Comparison of ENCODE assay signal across 9 cellular contexts in the genomic region with DNA sequence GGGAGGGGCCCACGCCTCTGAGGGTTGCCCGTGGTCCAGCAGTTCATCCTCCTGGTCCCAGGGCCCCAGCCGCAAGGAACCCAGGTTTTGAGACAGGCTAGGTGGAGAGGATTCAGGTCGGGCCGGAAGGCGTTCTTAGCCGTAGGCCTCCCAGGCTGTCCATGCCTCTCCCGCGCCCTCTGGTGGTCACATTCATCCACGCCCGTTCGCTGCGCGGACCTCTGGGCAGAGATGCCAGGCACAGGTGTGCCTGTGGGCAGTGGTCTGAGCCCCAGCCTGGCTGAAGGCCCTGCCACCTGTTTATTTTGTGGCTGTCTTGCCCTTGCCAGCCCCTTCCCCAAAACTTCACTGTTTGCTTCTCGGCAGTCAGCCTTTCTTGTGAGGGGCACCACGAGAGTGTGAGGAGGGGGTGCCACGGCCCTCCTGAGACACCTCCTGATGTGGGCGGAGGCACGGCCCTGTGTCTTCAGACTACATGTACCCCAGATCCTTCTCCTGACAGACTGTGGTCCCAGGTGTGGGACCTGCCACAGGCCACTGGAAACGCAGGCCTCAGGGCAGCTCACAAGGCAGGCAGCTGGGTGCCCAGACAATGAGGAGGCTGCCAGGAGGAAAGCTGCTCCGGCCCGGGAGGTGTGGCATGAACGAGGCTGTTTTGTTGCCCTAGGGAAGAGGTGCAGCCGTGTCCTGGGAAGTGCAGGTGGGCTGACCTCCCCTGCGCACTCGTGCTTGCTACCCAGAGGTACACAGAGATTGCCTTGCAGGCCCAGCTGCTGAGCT. TPM values are rescaled to one million over a fixed set of nuclear protein-coding genes. Genes with fewer than 3 reads are reported as not detected.
A peak's percentile ranks its signal among the peaks of the same experiment; 100 is the strongest.
DNase-seq lines count a peak whose midpoint lies in the region; ATAC-seq, FAIRE-seq and TF ChIP-seq lines count a peak whose summit lies in the region.
"Had no signal": no experiment of that assay in that cellular context is flagged by ENCODE, and none has a peak within 500 bp of the region (broad histone marks: within the 10 kb centered on the region; RNA-seq: fewer than 3 reads in every experiment).

No MANE protein-coding gene starts in this region.

- no peaks in the 10 kb centered on the region for H3K9me3 Mint-ChIP-seq in activated B cell treated with CpG ODN at 0.5 μM for 24 hours

- H3K9me3 ChIP-seq in kidney (ENCODE audit: control insufficient read depth in 1 of 2, low read length in 2 of 2) = no peaks in the 10 kb centered on the region

- H3K36me3 ChIP-seq in kidney (ENCODE audit: control insufficient read depth in 1 of 2, insufficient read depth in 2 of 2, low read length in 2 of 2) = peaks cover 3 to 11% of the 10 kb centered on the region in 2 donors

- no peak overlapping the region for H3K27ac ChIP-seq in kidney (ENCODE audit: low read depth in 2 of 2, low read length in 2 of 2)

- peak overlapping the region in 1 of 2 donors; percentile 46 for H3K9ac ChIP-seq in kidney (ENCODE audit: low read length in 2 of 2)

- H3K4me3 Mint-ChIP-seq in activated B cell treated with CpG ODN at 0.5 μM for 24 hours = no peak overlapping the region

- CTCF ChIA-PET in activated B cell treated with CpG ODN at 0.5 μM for 24 hours (lab: Charles Lee) = interaction anchor here (0.7 to 2.4 kb wide), 6 partner anchors 14 to 479 kb away, joined by 3 to 12 read pairs (median 3); no protein-coding TSS in a partner anchor

- ATAC-seq in activated B cell treated with CpG ODN at 0.5 μM for 24 hours (ENCODE audit: low read depth) (peak; percentile 25), HG02763 (IDR thresholded peaks at IDR 0.05; ENCODE audit: unreplicated experiment) (no peak)

- peaks cover 22% of the 10 kb centered on the region for H3K36me3 Mint-ChIP-seq in activated B cell treated with CpG ODN at 0.5 μM for 24 hours (ENCODE audit: low read depth)

- POLR2A ChIA-PET in activated B cell treated with CpG ODN at 0.5 μM for 24 hours (lab: Charles Lee) = no interaction called here

- intact Hi-C loops in activated B cell treated with CpG ODN at 0.5 μM for 24 hours (cut with micrococcal nuclease) (loop anchor here (1.0 kb wide), 3 partner anchors 185 to 279 kb away; no protein-coding TSS in a partner anchor), kidney (cut with DNase I) (loop anchor here (10.0 kb wide), 1 partner anchor 273 kb away; no protein-coding TSS in a partner anchor)

- H3K27me3 Mint-ChIP-seq in activated B cell treated with CpG ODN at 0.5 μM for 24 hours = no peaks in the 10 kb centered on the region

- no peak overlapping the region for H3K4me3 ChIP-seq in kidney (ENCODE audit: low read length in 2 of 2)

- TF ChIP-seq CTCF in activated B cell treated with CpG ODN at 0.5 μM for 24 hours (IDR thresholded peaks at IDR 0.05) = no peak
- TF ChIP-seq CTCF in kidney (IDR thresholded peaks at IDR 0.05; ENCODE audit: borderline replicate concordance, extremely low read depth, insufficient read depth) = peak; percentile 93

- peak overlapping the region; percentile 18 for H3K27ac Mint-ChIP-seq in activated B cell treated with CpG ODN at 0.5 μM for 24 hours

- FAIRE-seq in GM18507 (lab: Jason Lieb, UNC) (peak; percentile 94), kidney (lab: Jason Lieb, UNC) (no peak)

- peaks cover 26% of the 10 kb centered on the region for H3K4me1 Mint-ChIP-seq in activated B cell treated with CpG ODN at 0.5 μM for 24 hours

- in situ Hi-C loops in T47D (cut with HindIII; ENCODE audit: low pct_unique_long_range_greater_than_20kb, low sequenced_read_pairs) = no loop called here

- H3K4me1 ChIP-seq in kidney (ENCODE audit: control insufficient read depth in 1 of 2, insufficient read depth in 1 of 2, low read depth in 1 of 2, low read length in 2 of 2) = peaks cover 11 to 21% of the 10 kb centered on the region in 2 donors

- DNase-seq in 8988T = peak; percentile 96
- peak; percentile 76 for DNase-seq in GM18507 (ENCODE audit: extremely low spot score, insufficient read length, low read depth)
- DNase-seq in NCI-H2029 (lab: John Stamatoyannopoulos, UW) = peak; percentile 64
- DNase-seq in activated B cell treated with CpG ODN at 0.5 μM for 24 hours = peak; percentile 84
- peak; percentile 87 to 89 for DNase-seq in T47D (ENCODE audit: low read depth in 1 of 2, low spot score in 1 of 2)
- peak; percentile 92 for DNase-seq in kidney
- peak; percentile 85 to 92 for DNase-seq in stimulated activated CD4-positive, alpha-beta T cell treated with anti-CD3 and anti-CD28 coated beads, Interleukin-1b, Interleukin-23, amount 100 ng/mL, for 1 hour (ENCODE audit: low read depth in 2 of 2)

RNA-seq across cellular contexts. Expression of gene UVSSA, which starts 5.0 kb away (rescaled TPM):
- total RNA-seq in activated B cell treated with CpG ODN at 0.5 μM for 24 hours (31.7 and 35.2 TPM in 2 replicates), kidney (32.5 TPM)
- 5.2 TPM for polyA plus RNA-seq in kidney (ENCODE audit: insufficient read depth, low read depth, low replicate concordance)

RNA-seq across cellular contexts. Expression of gene NKX1-1, which starts 54.2 kb away (rescaled TPM):
- total RNA-seq in activated B cell treated with CpG ODN at 0.5 μM for 24 hours (not detected in 2 replicates), kidney (not detected)
- polyA plus RNA-seq in kidney (ENCODE audit: insufficient read depth, low read depth, low replicate concordance) = not detected
- total RNA-seq: urinary bladder had no signal
- polyA plus RNA-seq: urinary bladder had no signal
